1 cellular context compared by ENCODE assay signal in genomic region chr19:38661166-38661565, GRCh38.
TF ChIP-seq lines count a peak whose summit lies in the region.

No MANE protein-coding gene starts in this region.

TF ChIP-seq in GM12878, 131 proteins besides CTCF, POLR2A, EP300 and RAD21:
- TF ChIP-seq PKNOX1 (IDR thresholded peaks at IDR 0.05) (no peak), EED (IDR thresholded peaks at IDR 0.05; ENCODE audit: low read depth) (no peak), CBFB (IDR thresholded peaks at IDR 0.05; ENCODE audit: low read depth) (no peak), NR2C1 (IDR thresholded peaks at IDR 0.05) (no peak), NFIC (IDR thresholded peaks at IDR 0.05; ENCODE audit: low read depth, low read length) (no peak), BHLHE40 (IDR thresholded peaks at IDR 0.05; ENCODE audit: borderline replicate concordance in 1 of 2, low read depth in 2 of 2, low read length in 1 of 2) (no peak), ZBTB40 (IDR thresholded peaks at IDR 0.05; ENCODE audit: borderline replicate concordance) (no peak), BMI1 (IDR thresholded peaks at IDR 0.05; ENCODE audit: borderline replicate concordance) (no peak), BCLAF1 (IDR thresholded peaks at IDR 0.05) (no peak), TCF3 (IDR thresholded peaks at IDR 0.05; ENCODE audit: borderline replicate concordance, insufficient read depth, low read depth, low read length) (no peak), POLR2AphosphoS2 (IDR thresholded peaks at IDR 0.05; ENCODE audit: low read depth, low read length) (no peak), FOXK2 (IDR thresholded peaks at IDR 0.05) (no peak), TAF1 (IDR thresholded peaks at IDR 0.05; ENCODE audit: borderline replicate concordance, low read depth, low read length) (no peak), USF1 (IDR thresholded peaks at IDR 0.05; ENCODE audit: borderline replicate concordance, extremely low read length, insufficient read depth, low read depth, low read length) (no peak), CEBPB (IDR thresholded peaks at IDR 0.05; ENCODE audit: borderline replicate concordance in 1 of 2, low read depth in 2 of 2, low read length in 2 of 2) (no peak), PML (IDR thresholded peaks at IDR 0.05; ENCODE audit: low read length) (no peak), TCF7 (IDR thresholded peaks at IDR 0.05; ENCODE audit: borderline replicate concordance) (no peak), SMC3 (IDR thresholded peaks at IDR 0.05; ENCODE audit: borderline replicate concordance, low read length) (no peak), SUPT20H (IDR thresholded peaks at IDR 0.05; ENCODE audit: borderline replicate concordance, control insufficient read depth, low read depth, low read length) (no peak)
TF ChIP-seq in GM12878: peak in this region for 0.
